1 cellular context compared by ENCODE assay signal in genomic region chr3:183564046-183564445, GRCh38.
TF ChIP-seq lines count a peak whose summit lies in the region.

No MANE protein-coding gene starts in this region.

TF ChIP-seq in H1, 55 proteins besides CTCF, POLR2A, EP300 and RAD21:
- TF ChIP-seq SAP30 (IDR thresholded peaks at IDR 0.05; ENCODE audit: insufficient read depth, insufficient replicate concordance, low read length) (no peak), SIRT6 (IDR thresholded peaks at IDR 0.05; ENCODE audit: low read length) (no peak), SP2 (IDR thresholded peaks at IDR 0.05; ENCODE audit: low read length) (no peak), ATF2 (IDR thresholded peaks at IDR 0.05; ENCODE audit: low read length) (no peak), YY1 (IDR thresholded peaks at IDR 0.05; ENCODE audit: low read depth, low read length) (no peak), SP1 (IDR thresholded peaks at IDR 0.05; ENCODE audit: low read depth, low read length) (no peak), CEBPB (IDR thresholded peaks at IDR 0.05; ENCODE audit: low read depth, low read length) (no peak), CREB1 (IDR thresholded peaks at IDR 0.05) (no peak), KDM1A (IDR thresholded peaks at IDR 0.05; ENCODE audit: borderline replicate concordance, low read length) (no peak), MAFK (IDR thresholded peaks at IDR 0.05; ENCODE audit: low read depth, low read length) (no peak)
- TF ChIP-seq, protein P1, sequence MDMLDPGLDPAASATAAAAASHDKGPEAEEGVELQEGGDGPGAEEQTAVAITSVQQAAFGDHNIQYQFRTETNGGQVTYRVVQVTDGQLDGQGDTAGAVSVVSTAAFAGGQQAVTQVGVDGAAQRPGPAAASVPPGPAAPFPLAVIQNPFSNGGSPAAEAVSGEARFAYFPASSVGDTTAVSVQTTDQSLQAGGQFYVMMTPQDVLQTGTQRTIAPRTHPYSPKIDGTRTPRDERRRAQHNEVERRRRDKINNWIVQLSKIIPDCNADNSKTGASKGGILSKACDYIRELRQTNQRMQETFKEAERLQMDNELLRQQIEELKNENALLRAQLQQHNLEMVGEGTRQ (IDR thresholded peaks at IDR 0.05; ENCODE audit: low read length): no peak
TF ChIP-seq in H1: peak in this region for 0.
